10 cellular contexts compared by ENCODE assay signal in the genomic region with DNA sequence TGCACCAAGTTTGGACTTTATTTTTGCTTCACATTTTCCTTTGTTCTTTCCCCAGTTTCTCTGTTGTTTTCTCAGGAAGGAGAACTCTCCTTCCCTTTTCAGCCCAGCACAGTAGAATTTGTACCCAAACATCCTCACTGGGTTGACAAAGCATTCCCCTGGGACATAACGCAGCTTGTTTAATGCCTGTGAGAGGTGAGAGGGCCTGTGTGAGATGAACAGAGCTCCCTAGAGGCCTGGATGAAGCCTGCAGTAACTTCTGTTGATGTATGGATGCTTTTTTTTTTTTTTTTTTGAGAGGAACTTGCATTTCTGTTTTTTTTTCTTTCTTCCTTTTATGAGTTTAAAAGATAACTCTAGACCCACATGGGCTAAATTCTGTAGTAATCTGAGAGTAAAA.
DNase-seq lines count a peak whose midpoint lies in the region; ATAC-seq and TF ChIP-seq lines count a peak whose summit lies in the region.
"Had no signal": no experiment of that assay in that cellular context is flagged by ENCODE, and none has a peak within 500 bp of the region (broad histone marks: within the 10 kb centered on the region; RNA-seq: fewer than 3 reads in every experiment).

No MANE protein-coding gene starts in this region.

- H3K9ac ChIP-seq in BLaER1, result peak overlapping the region; percentile 17; the same call in 1 of the 2 replicates
- H3K9ac ChIP-seq in adipocyte (ENCODE audit: low read length), result no peak overlapping the region
- H3K9ac ChIP-seq in SK-N-SH, result no peak overlapping the region

- H3K27me3 ChIP-seq in BLaER1 (no peaks in the 10 kb centered on the region), adipocyte (replicated peaks; ENCODE audit: control insufficient read depth, insufficient read depth, low read length) (no peaks in the 10 kb centered on the region), SK-N-SH (ENCODE audit: insufficient read depth) (no peaks in the 10 kb centered on the region; the same call in 1 of the 2 replicates)
- H3K27me3 ChIP-seq: right lobe of liver, stomach had no signal

- POLR2A ChIA-PET in SK-N-SH (lab: Yijun Ruan, JAX), result no interaction called here

- H3K27ac ChIP-seq in BLaER1 (no peak overlapping the region), SK-N-SH (ENCODE audit: low read depth in 2 of 2, low read length in 1 of 2) (no peak overlapping the region)
- H3K27ac ChIP-seq: right lobe of liver, stomach had no signal

- CTCF ChIA-PET in SK-N-SH (lab: Yijun Ruan, JAX), result no interaction called here

- TF ChIP-seq RAD21 in SK-N-SH (IDR thresholded peaks at IDR 0.05; ENCODE audit: low read length), result no peak

- peak overlapping the region; percentile 67 for H3K4me2 ChIP-seq in BLaER1
- no peak overlapping the region for H3K4me2 ChIP-seq in SK-N-SH

- peaks cover 7% of the 10 kb centered on the region; the same call in 1 of the 2 replicates for H3K9me3 ChIP-seq in BLaER1
- no peaks in the 10 kb centered on the region for H3K9me3 ChIP-seq in adipocyte (ENCODE audit: control insufficient read depth, low read length)
- H3K9me3 ChIP-seq in SK-N-SH, result no peaks in the 10 kb centered on the region
- H3K9me3 ChIP-seq: right lobe of liver had no signal

- H2AFZ ChIP-seq in SK-N-SH (ENCODE audit: low read depth), result no peak overlapping the region

- ATAC-seq in left colon, result peak; percentile 50
- no peak for ATAC-seq in GM18867 (IDR thresholded peaks at IDR 0.05; ENCODE audit: unreplicated experiment)
- no peak for ATAC-seq in GM18861 (IDR thresholded peaks at IDR 0.05; ENCODE audit: unreplicated experiment)

- WGBS in SK-N-SH (ENCODE audit: low lambda C conversion rate), result 38% methylated on average over 1 of the region's 1 CpG

- no peak for TF ChIP-seq CTCF in SK-N-SH (IDR thresholded peaks at IDR 0.05)

- H3K4me3 ChIP-seq in BLaER1 (0 out of 2 replicates have a peak overlapping the region, but pooled peaks have one; percentile 9), adipocyte (ENCODE audit: low read length) (no peak overlapping the region), SK-N-SH (ENCODE audit: low read depth in 2 of 2, low read length in 1 of 2) (no peak overlapping the region)
- H3K4me3 ChIP-seq: right lobe of liver, stomach had no signal

- intact Hi-C loops in left colon (cut with DNase I, micrococcal nuclease), result no loop called here

- H3K36me3 ChIP-seq in BLaER1 (no peaks in the 10 kb centered on the region), adipocyte (ENCODE audit: control insufficient read depth, insufficient read depth, low read length, severe bottlenecking) (no peaks in the 10 kb centered on the region), SK-N-SH (replicated peaks in 1 of 2; ENCODE audit: control insufficient read depth in 1 of 2, insufficient read depth in 2 of 2, low read length in 1 of 2) (no peaks in the 10 kb centered on the region)
- H3K36me3 ChIP-seq: right lobe of liver, stomach had no signal

- peaks cover 27% of the 10 kb centered on the region for H3K4me1 ChIP-seq in BLaER1
- no peaks in the 10 kb centered on the region for H3K4me1 ChIP-seq in adipocyte (ENCODE audit: control insufficient read depth, insufficient read depth, low read length)
- no peaks in the 10 kb centered on the region for H3K4me1 ChIP-seq in SK-N-SH (ENCODE audit: control insufficient read depth in 1 of 2, insufficient read depth in 2 of 2, low read depth in 1 of 2, low read length in 1 of 2)
- H3K4me1 ChIP-seq: right lobe of liver, stomach had no signal

- peak; percentile 23 for DNase-seq in NCI-H1105 treated with DMSO at 0.1 percent for 48 hours (lab: John Stamatoyannopoulos, UW)
- DNase-seq in adipocyte (ENCODE audit: low read depth), result peak; percentile 25
- DNase-seq in left colon, result no peak
- no peak for DNase-seq in SK-N-SH
- DNase-seq in NCI-H2227 (lab: John Stamatoyannopoulos, UW; ENCODE audit: unreplicated experiment), result no peak
- DNase-seq: right lobe of liver, stomach had no signal

- no peaks in the 10 kb centered on the region for H3K79me2 ChIP-seq in SK-N-SH (ENCODE audit: insufficient read depth)

- no peaks in the 10 kb centered on the region for H4K20me1 ChIP-seq in BLaER1
- no peaks in the 10 kb centered on the region for H4K20me1 ChIP-seq in SK-N-SH (ENCODE audit: insufficient read depth)

- no peaks in the 10 kb centered on the region for H3K9me2 ChIP-seq in SK-N-SH

- TF ChIP-seq EP300 in SK-N-SH (IDR thresholded peaks at IDR 0.05; ENCODE audit: borderline replicate concordance in 1 of 2, low read depth in 1 of 2, low read length in 1 of 2), result no peak

- no peaks in the 10 kb centered on the region for H3F3A ChIP-seq in SK-N-SH (replicated peaks; ENCODE audit: insufficient read depth)

TF ChIP-seq in SK-N-SH, 30 proteins besides CTCF, POLR2A, EP300 and RAD21:
- TF ChIP-seq NFIC (IDR thresholded peaks at IDR 0.05; ENCODE audit: borderline replicate concordance) (no peak), RCOR1 (IDR thresholded peaks at IDR 0.05; ENCODE audit: low read length) (no peak), SMC3 (IDR thresholded peaks at IDR 0.05; ENCODE audit: low read depth, low read length) (no peak), YY1 (IDR thresholded peaks at IDR 0.05; ENCODE audit: low read depth) (no peak), GATA2 (CRISPR knock-in tag; IDR thresholded peaks at IDR 0.05) (no peak), POLR2AphosphoS5 (IDR thresholded peaks at IDR 0.05; ENCODE audit: low read depth, low read length) (no peak), SIN3A (IDR thresholded peaks at IDR 0.05; ENCODE audit: borderline replicate concordance, low read depth, low read length) (no peak), MXI1 (IDR thresholded peaks at IDR 0.05; ENCODE audit: low read depth, low read length) (no peak), TCF12 (IDR thresholded peaks at IDR 0.05) (no peak), ELF1 (IDR thresholded peaks at IDR 0.05) (no peak)
- TF ChIP-seq, protein P1, sequence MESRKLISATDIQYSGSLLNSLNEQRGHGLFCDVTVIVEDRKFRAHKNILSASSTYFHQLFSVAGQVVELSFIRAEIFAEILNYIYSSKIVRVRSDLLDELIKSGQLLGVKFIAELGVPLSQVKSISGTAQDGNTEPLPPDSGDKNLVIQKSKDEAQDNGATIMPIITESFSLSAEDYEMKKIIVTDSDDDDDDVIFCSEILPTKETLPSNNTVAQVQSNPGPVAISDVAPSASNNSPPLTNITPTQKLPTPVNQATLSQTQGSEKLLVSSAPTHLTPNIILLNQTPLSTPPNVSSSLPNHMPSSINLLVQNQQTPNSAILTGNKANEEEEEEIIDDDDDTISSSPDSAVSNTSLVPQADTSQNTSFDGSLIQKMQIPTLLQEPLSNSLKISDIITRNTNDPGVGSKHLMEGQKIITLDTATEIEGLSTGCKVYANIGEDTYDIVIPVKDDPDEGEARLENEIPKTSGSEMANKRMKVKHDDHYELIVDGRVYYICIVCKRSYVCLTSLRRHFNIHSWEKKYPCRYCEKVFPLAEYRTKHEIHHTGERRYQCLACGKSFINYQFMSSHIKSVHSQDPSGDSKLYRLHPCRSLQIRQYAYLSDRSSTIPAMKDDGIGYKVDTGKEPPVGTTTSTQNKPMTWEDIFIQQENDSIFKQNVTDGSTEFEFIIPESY (IDR thresholded peaks at IDR 0.05; ENCODE audit: borderline replicate concordance, low read depth), result no peak
- TF ChIP-seq, protein P2, sequence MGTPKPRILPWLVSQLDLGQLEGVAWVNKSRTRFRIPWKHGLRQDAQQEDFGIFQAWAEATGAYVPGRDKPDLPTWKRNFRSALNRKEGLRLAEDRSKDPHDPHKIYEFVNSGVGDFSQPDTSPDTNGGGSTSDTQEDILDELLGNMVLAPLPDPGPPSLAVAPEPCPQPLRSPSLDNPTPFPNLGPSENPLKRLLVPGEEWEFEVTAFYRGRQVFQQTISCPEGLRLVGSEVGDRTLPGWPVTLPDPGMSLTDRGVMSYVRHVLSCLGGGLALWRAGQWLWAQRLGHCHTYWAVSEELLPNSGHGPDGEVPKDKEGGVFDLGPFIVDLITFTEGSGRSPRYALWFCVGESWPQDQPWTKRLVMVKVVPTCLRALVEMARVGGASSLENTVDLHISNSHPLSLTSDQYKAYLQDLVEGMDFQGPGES (IDR thresholded peaks at IDR 0.05; ENCODE audit: low read depth, low read length), result no peak

Comparison
In these comparisons a context has a peak if more than half of its experiments do, and no peak if none do; other contexts are left out.
1. DNase-seq: peak in NCI-H1105 treated with DMSO at 0.1 percent for 48 hours (single experiment) and adipocyte (single experiment); none in left colon (0 of 2), SK-N-SH (single experiment) and NCI-H2227 (single experiment).